In genomic region chr19:49301165-49301865, GRCh38 we compare ENCODE assay signal across 8 cellular contexts. TPM values are rescaled to one million over a fixed set of nuclear protein-coding genes. Genes with fewer than 3 reads are reported as not detected.
DNase-seq lines count a peak whose midpoint lies in the region; TF ChIP-seq lines count a peak whose summit lies in the region.

No MANE protein-coding gene starts in this region.

- H3K36me3 ChIP-seq in adrenal gland (replicated peaks in 1 of 2) (no peaks in the 10 kb centered on the region), right atrium auricular region (no peaks in the 10 kb centered on the region)

- H3K27me3 ChIP-seq in adrenal gland, result no peaks in the 10 kb centered on the region
- H3K27me3 ChIP-seq in right atrium auricular region, result no peaks in the 10 kb centered on the region

- H3K4me1 ChIP-seq in adrenal gland (replicated peaks in 1 of 2) (no peaks in the 10 kb centered on the region), right atrium auricular region (no peaks in the 10 kb centered on the region)

- H3K9me3 ChIP-seq in adrenal gland (replicated peaks in 1 of 3) (no peaks in the 10 kb centered on the region), right atrium auricular region (no peaks in the 10 kb centered on the region)

- no peak for TF ChIP-seq POLR2A in adrenal gland (IDR thresholded peaks at IDR 0.05)

- DNase-seq in NCI-H2029 (lab: John Stamatoyannopoulos, UW), result peak; percentile 12
- DNase-seq in NCI-H2029 treated with DMSO at 0.1 percent for 48 hours (lab: John Stamatoyannopoulos, UW), result no peak
- peak; percentile 57 for DNase-seq in M059J (ENCODE audit: low read depth)
- DNase-seq in T-helper 1 cell, result peak; percentile 43 to 77 (median 70)
- peak; percentile 62 to 84 (median 76) for DNase-seq in adrenal gland
- DNase-seq in right atrium auricular region (ENCODE audit: low spot score), result peak; percentile 79
- peak; percentile 4 for DNase-seq in retinal pigment epithelial cell (ENCODE audit: low read depth)
- DNase-seq in NCI-H128 (lab: John Stamatoyannopoulos, UW; ENCODE audit: unreplicated experiment), result no peak

- intact Hi-C loops in adrenal gland (cut with DNase I), result no loop called here

- H3K27ac ChIP-seq in adrenal gland (no peak overlapping the region), right atrium auricular region (no peak overlapping the region)

- H3K4me3 ChIP-seq in adrenal gland (peak overlapping the region in 1 of 4 donors; percentile 33), right atrium auricular region (no peak overlapping the region), retinal pigment epithelial cell (ENCODE audit: low read length) (peak overlapping the region; percentile 24)

- TF ChIP-seq CTCF in adrenal gland (IDR thresholded peaks at IDR 0.05) (peak; percentile 48 to 82 (median 68)), right atrium auricular region (IDR thresholded peaks at IDR 0.05) (peak; percentile 56 to 88), retinal pigment epithelial cell (conservative IDR thresholded peaks at IDR 0.05; ENCODE audit: low read depth, low read length) (peak; percentile 95)

- 19 to 26% (median 22%) methylated on average over 5 to 8 of the region's 8 CpGs for WGBS in adrenal gland, 4 donors

RNA-seq across cellular contexts. Expression of gene SLC6A16, which starts 23.7 kb away (rescaled TPM):
- 0.05 TPM in 2 replicates for total RNA-seq in M059J (2014; rRNA removed; shearing (Covaris generic))
- total RNA-seq in adrenal gland (1 to 10 TPM in 3 of 8 donors, under 1 TPM in 4, not detected in 1; 0.25 to 1.7 (median 0.72) TPM), right atrium auricular region (under 1 TPM; 0.56 to 0.90 TPM)
- polyA plus RNA-seq in adrenal gland, result 1 to 10 TPM; 1.1 to 3.5 (median 2.6) TPM

RNA-seq across cellular contexts. Expression of gene CD37, which starts 33.9 kb away (rescaled TPM):
- total RNA-seq in M059J (2014; rRNA removed; shearing (Covaris generic)), result not detected in 2 replicates
- 10 to 100 TPM; 10.4 to 26.1 (median 19.0) TPM for total RNA-seq in adrenal gland
- polyA plus RNA-seq in adrenal gland, result 10 to 100 TPM in 1 of 3 donors, 1 to 10 TPM in 2; 5.4 to 27.1 (median 8.9) TPM
- 10 to 100 TPM in 1 of 2 donors, 1 to 10 TPM in 1; 2.6 to 12.1 TPM for total RNA-seq in right atrium auricular region

Comparison
In these comparisons a context has a peak if more than half of its experiments do, and no peak if none do; other contexts are left out.
1. DNase-seq: peak in NCI-H2029 (single experiment), M059J (single experiment), T-helper 1 cell (5 of 5), adrenal gland (7 of 7), right atrium auricular region (single experiment) and retinal pigment epithelial cell (single experiment); none in NCI-H2029 treated with DMSO at 0.1 percent for 48 hours (single experiment) and NCI-H128 (single experiment).
2. Peak in every context shown above with its lines, with median percentiles within 50 percentile points of each other: CTCF ChIP-seq.